Comparison of ENCODE assay signal across 13 cellular contexts in genomic region chr12:52585951-52586350, GRCh38. TPM values are rescaled to one million over a fixed set of nuclear protein-coding genes. Genes with fewer than 3 reads are reported as not detected.
DNase-seq lines count a peak whose midpoint lies in the region; ATAC-seq and TF ChIP-seq lines count a peak whose summit lies in the region.
"Had no signal": no experiment of that assay in that cellular context is flagged by ENCODE, and none has a peak within 500 bp of the region (broad histone marks: within the 10 kb centered on the region; RNA-seq: fewer than 3 reads in every experiment).

No MANE protein-coding gene starts in this region.

- intact Hi-C loops in HCT116 (cut with micrococcal nuclease), result no loop called here

- H3K9me3 ChIP-seq in HCT116 (ENCODE audit: control insufficient read depth in 1 of 2, insufficient read depth in 1 of 2, low read depth in 1 of 2, low read length in 2 of 2), result no peaks in the 10 kb centered on the region
- H3K9me3 ChIP-seq: prostate gland had no signal

- no peaks in the 10 kb centered on the region for H3K36me3 Mint-ChIP-seq in activated naive CD4-positive, alpha-beta T cell treated with anti-CD3 and anti-CD28 coated beads, Interleukin-2, amount 10 ng/mL, durations not matched to agents 7 days and 5 days

- POLR2A ChIA-PET in HCT116 (lab: Charles Lee), result no interaction called here

- no peak overlapping the region for H2AFZ ChIP-seq in HCT116 (ENCODE audit: low read depth, low read length, poor library complexity, severe bottlenecking)
- H2AFZ ChIP-seq: hepatocyte had no signal

- TF ChIP-seq CTCF in HCT116 (IDR thresholded peaks at IDR 0.05 in 2 of 3, conservative IDR thresholded peaks at IDR 0.05 in 1 of 3; ENCODE audit: borderline replicate concordance in 1 of 3, insufficient read depth in 1 of 3, low read depth in 2 of 3, low read length in 2 of 3), result no peak

- no peak overlapping the region for H3K4me2 ChIP-seq in HCT116 (ENCODE audit: low read length)
- H3K4me2 ChIP-seq: hepatocyte had no signal

- no peaks in the 10 kb centered on the region for H3K9me2 ChIP-seq in HCT116 (ENCODE audit: insufficient read depth)

- no peaks in the 10 kb centered on the region for H3K27me3 ChIP-seq in HCT116 (ENCODE audit: insufficient read depth, low read length)
- H3K27me3 ChIP-seq: hepatocyte had no signal

- no peak overlapping the region for H3K4me3 ChIP-seq in HCT116 (replicated peaks in 1 of 2; ENCODE audit: low read depth in 1 of 2, low read length in 2 of 2)
- H3K4me3 ChIP-seq: hepatocyte, prostate gland had no signal

- no peak for TF ChIP-seq POLR2A in HCT116 (IDR thresholded peaks at IDR 0.05; ENCODE audit: borderline replicate concordance, extremely low read depth, insufficient read depth, insufficient read length)

- CTCF ChIA-PET in HCT116 (lab: Charles Lee), result interaction anchor here (1.0 to 2.3 kb wide), 3 partner anchors 285 to 395 kb away, joined by 4 to 17 read pairs (median 5); no protein-coding TSS in a partner anchor
- CTCF ChIA-PET in activated naive CD4-positive, alpha-beta T cell treated with anti-CD3 and anti-CD28 coated beads, Interleukin-2, amount 10 ng/mL, durations not matched to agents 7 days and 5 days (lab: Charles Lee), result interaction anchor here (0.7 to 14.2 kb wide), 15 partner anchors 9 to 430 kb away, joined by 3 to 244 read pairs (median 3); no protein-coding TSS in a partner anchor

- H4K20me1 ChIP-seq in HCT116 (ENCODE audit: insufficient read depth), result no peaks in the 10 kb centered on the region

- H3K4me1 Mint-ChIP-seq in activated naive CD4-positive, alpha-beta T cell treated with anti-CD3 and anti-CD28 coated beads, Interleukin-2, amount 10 ng/mL, durations not matched to agents 7 days and 5 days, result peaks cover 35% of the 10 kb centered on the region

- peaks cover 10% of the 10 kb centered on the region for H3K27me3 Mint-ChIP-seq in activated naive CD4-positive, alpha-beta T cell treated with anti-CD3 and anti-CD28 coated beads, Interleukin-2, amount 10 ng/mL, durations not matched to agents 7 days and 5 days

- peak overlapping the region; percentile 1 for H3K27ac Mint-ChIP-seq in activated naive CD4-positive, alpha-beta T cell treated with anti-CD3 and anti-CD28 coated beads, Interleukin-2, amount 10 ng/mL, durations not matched to agents 7 days and 5 days

- H3K79me2 ChIP-seq in HCT116 (ENCODE audit: insufficient read depth, low read length), result no peaks in the 10 kb centered on the region
- H3K79me2 ChIP-seq: hepatocyte had no signal

- H3K27ac ChIP-seq in HCT116 (ENCODE audit: low read depth, low read length), result no peak overlapping the region
- H3K27ac ChIP-seq: hepatocyte, prostate gland had no signal

- peaks cover 0 to 25% of the 10 kb centered on the region in 2 experiments; a peak in 1 of 4 replicates for H3K4me1 ChIP-seq in HCT116 (ENCODE audit: control insufficient read depth in 1 of 2, insufficient read depth in 2 of 2, low read length in 2 of 2)
- H3K4me1 ChIP-seq: prostate gland had no signal

- BruUV-seq in HCT116 (replicated peaks; lab: Mats Ljungman, UMichigan), result no TSS peak

- H3K9me3 Mint-ChIP-seq in activated naive CD4-positive, alpha-beta T cell treated with anti-CD3 and anti-CD28 coated beads, Interleukin-2, amount 10 ng/mL, durations not matched to agents 7 days and 5 days, result no peaks in the 10 kb centered on the region

- no peak overlapping the region for H3K4me3 Mint-ChIP-seq in activated naive CD4-positive, alpha-beta T cell treated with anti-CD3 and anti-CD28 coated beads, Interleukin-2, amount 10 ng/mL, durations not matched to agents 7 days and 5 days

- RAD21 ChIA-PET in HCT116 (lab: Charles Lee; ENCODE audit: low non-redundant PET in 1 of 2, low total read pairs in 2 of 2, uncharacterized antibody in 2 of 2, unreplicated experiment in 2 of 2), result interaction anchor here in 1 of 2 experiments (0.7 to 1.0 kb wide), 3 partner anchors 280 to 294 kb away, joined by 3 read pairs; no protein-coding TSS in a partner anchor

- H3K36me3 ChIP-seq in HCT116 (ENCODE audit: control insufficient read depth in 1 of 2, insufficient read depth in 2 of 2, low read length in 2 of 2), result no peaks in the 10 kb centered on the region
- H3K36me3 ChIP-seq: prostate gland had no signal

- ATAC-seq in HCT116 (no peak), HG03175 (IDR thresholded peaks at IDR 0.05; ENCODE audit: unreplicated experiment) (no peak), GM18498 (IDR thresholded peaks at IDR 0.05; ENCODE audit: unreplicated experiment) (no peak)

- no peak overlapping the region for H3K9ac ChIP-seq in HCT116 (ENCODE audit: low read length)

- peak; percentile 30; the same call in 1 of the 2 replicates for TF ChIP-seq RAD21 in HCT116 (IDR thresholded peaks at IDR 0.05; ENCODE audit: low read depth)

- DNase-seq in HCT116 (ENCODE audit: low read depth, low spot score), result no peak
- DNase-seq in activated CD4-positive, alpha-beta T cell treated with anti-CD3 and anti-CD28 coated beads, Interleukin-2, amount 50 U/mL, for 1 hour, result peak; percentile 76
- peak; percentile 75 for DNase-seq in activated naive CD4-positive, alpha-beta T cell treated with anti-CD3 and anti-CD28 coated beads, Interleukin-2, amount 10 ng/mL, durations not matched to agents 7 days and 5 days
- peak; percentile 16 to 35 for DNase-seq in stimulated activated CD4-positive, alpha-beta T cell treated with anti-CD3 and anti-CD28 coated beads, Interleukin-2, amount 100 ng/mL, for 24 hours
- DNase-seq in AG08395 (ENCODE audit: low spot score), result no peak
- DNase-seq in UCSD-AML1 (lab: John Stamatoyannopoulos, UW; ENCODE audit: unreplicated experiment), result no peak
- DNase-seq: anterior cingulate cortex had no signal

TF ChIP-seq in HCT116, 20 proteins besides CTCF, POLR2A, EP300 and RAD21:
- TF ChIP-seq YY1 (IDR thresholded peaks at IDR 0.05; ENCODE audit: extremely low read depth, insufficient replicate concordance, low read depth, low read length), result no peak
- TF ChIP-seq EGR1 (IDR thresholded peaks at IDR 0.05; ENCODE audit: low read depth), result no peak
- no peak for TF ChIP-seq ELF1 (IDR thresholded peaks at IDR 0.05; ENCODE audit: borderline replicate concordance, low read depth)
- TF ChIP-seq CBX3 (IDR thresholded peaks at IDR 0.05; ENCODE audit: low read depth), result no peak
- no peak for TF ChIP-seq CEBPB (IDR thresholded peaks at IDR 0.05; ENCODE audit: low read depth)
- TF ChIP-seq ZFX (IDR thresholded peaks at IDR 0.05), result no peak
- TF ChIP-seq TCF7L2 (IDR thresholded peaks at IDR 0.05; ENCODE audit: borderline replicate concordance, extremely low read depth, insufficient read depth, insufficient read length), result no peak
- no peak for TF ChIP-seq SRF (IDR thresholded peaks at IDR 0.05; ENCODE audit: low read depth)
- TF ChIP-seq EZH2 (IDR thresholded peaks at IDR 0.05), result no peak
- TF ChIP-seq SP1 (IDR thresholded peaks at IDR 0.05; ENCODE audit: low read depth), result no peak
- no peak for TF ChIP-seq FOSL1 (IDR thresholded peaks at IDR 0.05; ENCODE audit: low read depth)
- no peak for TF ChIP-seq EZH2phosphoT487 (IDR thresholded peaks at IDR 0.05; ENCODE audit: borderline replicate concordance)
- no peak for TF ChIP-seq ZNF274 (IDR thresholded peaks at IDR 0.05; ENCODE audit: low read depth, low read length)

RNA-seq across cellular contexts. Expression of gene KRT74, which starts 12.3 kb away (rescaled TPM):
- not detected for total RNA-seq in HCT116 (2021; ENCODE audit: unreplicated experiment)
- polyA plus RNA-seq in HCT116 (2012), result not detected in 2 replicates
- total RNA-seq: hepatocyte; T-helper 2 cell treated with Interferon-gamma antibody and Interleukin-4, amounts not matched to agents 100 ng/mL and 5 ng/mL, for 36 hours had no signal
- polyA plus RNA-seq: BJ, hepatocyte had no signal

RNA-seq across cellular contexts. Expression of gene KRT72, which starts 15.3 kb away (rescaled TPM):
- total RNA-seq in HCT116 (2021; ENCODE audit: unreplicated experiment), result 0.17 TPM
- polyA plus RNA-seq in HCT116 (2012), result 0.02 TPM in 1 of 2 replicates, not detected in the other
- total RNA-seq: hepatocyte had no signal
- polyA plus RNA-seq: BJ, hepatocyte had no signal

RNA-seq across cellular contexts. Expression of gene KRT73, which starts 32.4 kb away (rescaled TPM):
- not detected for total RNA-seq in HCT116 (2021; ENCODE audit: unreplicated experiment)
- not detected in 2 replicates for polyA plus RNA-seq in HCT116 (2012)
- total RNA-seq: hepatocyte, prostate gland had no signal
- polyA plus RNA-seq: BJ, hepatocyte had no signal

RNA-seq across cellular contexts. Expression of gene KRT71, which starts 33.0 kb away (rescaled TPM):
- total RNA-seq in HCT116 (2021; ENCODE audit: unreplicated experiment), result not detected
- polyA plus RNA-seq in HCT116 (2012), result not detected in 2 replicates
- total RNA-seq: hepatocyte; prostate gland; T-helper 2 cell treated with Interferon-gamma antibody and Interleukin-4, amounts not matched to agents 100 ng/mL and 5 ng/mL, for 36 hours had no signal
- polyA plus RNA-seq: BJ, hepatocyte had no signal

Comparison
In these comparisons a context has a peak if more than half of its experiments do, and no peak if none do; other contexts are left out.
1. DNase-seq: peak in activated CD4-positive, alpha-beta T cell treated with anti-CD3 and anti-CD28 coated beads, Interleukin-2, amount 50 U/mL, for 1 hour (single experiment), activated naive CD4-positive, alpha-beta T cell treated with anti-CD3 and anti-CD28 coated beads, Interleukin-2, amount 10 ng/mL, durations not matched to agents 7 days and 5 days (single experiment) and stimulated activated CD4-positive, alpha-beta T cell treated with anti-CD3 and anti-CD28 coated beads, Interleukin-2, amount 100 ng/mL, for 24 hours (2 of 2); none in HCT116 (single experiment), AG08395 (single experiment) and UCSD-AML1 (single experiment).